25 cellular contexts compared by ENCODE assay signal in the genomic region with DNA sequence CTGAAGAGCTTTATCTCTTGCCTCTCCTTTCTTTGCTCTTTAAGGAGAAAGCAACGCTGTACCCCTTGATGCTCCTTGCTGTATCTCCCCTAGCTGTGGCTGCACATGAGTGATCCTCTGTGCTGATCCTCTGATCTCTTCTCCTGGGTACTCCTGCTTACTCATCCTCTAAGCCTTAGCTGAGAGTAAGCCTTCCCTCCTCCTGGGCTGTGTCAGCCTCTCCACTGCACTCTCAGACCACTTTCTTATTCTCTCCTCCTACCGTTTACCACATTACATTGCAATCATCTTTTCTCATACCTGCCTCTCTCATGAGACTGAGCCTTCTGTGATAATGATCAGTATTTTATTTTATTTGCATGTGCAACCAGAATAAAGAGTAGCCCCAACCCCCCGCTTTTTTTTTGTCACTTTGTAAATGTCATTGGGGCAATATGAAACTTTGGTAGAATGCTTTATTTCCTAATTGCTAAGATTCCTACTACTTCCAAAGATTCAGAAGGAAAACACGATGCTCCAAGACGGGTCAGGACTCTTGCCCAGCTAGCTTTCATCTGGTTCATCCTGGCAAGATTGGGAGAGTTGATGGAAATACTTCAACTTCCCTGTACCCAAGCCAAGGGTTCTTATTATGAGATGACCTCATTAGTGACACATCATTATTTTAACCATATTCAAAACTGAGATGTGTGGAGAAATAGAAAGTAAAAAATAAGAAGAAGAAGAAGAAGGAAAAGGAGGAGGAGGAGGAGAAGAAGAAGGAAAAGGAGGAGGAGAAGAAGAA. TPM values are rescaled to one million over a fixed set of nuclear protein-coding genes. Genes with fewer than 3 reads are reported as not detected.
DNase-seq lines count a peak whose midpoint lies in the region; ATAC-seq and TF ChIP-seq lines count a peak whose summit lies in the region.
"Had no signal": no experiment of that assay in that cellular context is flagged by ENCODE, and none has a peak within 500 bp of the region (broad histone marks: within the 10 kb centered on the region; RNA-seq: fewer than 3 reads in every experiment).

No MANE protein-coding gene starts in this region.

- H3K27ac ChIP-seq in GM23248 (0 out of 2 replicates have a peak overlapping the region, but pooled peaks have one; percentile 1), PC-3 (ENCODE audit: low read length) (no peak overlapping the region), smooth muscle cell (ENCODE audit: low read depth) (no peak overlapping the region)
- H3K27ac ChIP-seq: BLaER1 treated with 17β-estradiol and CSF1 and Interleukin-3, amounts not matched to agents 10 nM and 100 nM; heart right ventricle; right atrium auricular region; SJSA1; tibial nerve had no signal

- BruUV-seq in PC-3 (replicated peaks; lab: Mats Ljungman, UMichigan): no TSS peak

- H2AFZ ChIP-seq in GM23248: no peak overlapping the region
- H2AFZ ChIP-seq in PC-3 (ENCODE audit: low read length): no peak overlapping the region
- no peak overlapping the region for H2AFZ ChIP-seq in smooth muscle cell (ENCODE audit: low read depth)

- H3K27me3 ChIP-seq in GM23248 (replicated peaks; ENCODE audit: insufficient read depth) (no peaks in the 10 kb centered on the region), PC-3 (ENCODE audit: low read length) (no peaks in the 10 kb centered on the region), smooth muscle cell (ENCODE audit: low read depth) (no peaks in the 10 kb centered on the region)
- H3K27me3 ChIP-seq: BLaER1 treated with 17β-estradiol and CSF1 and Interleukin-3, amounts not matched to agents 10 nM and 100 nM; heart right ventricle; right atrium auricular region; SJSA1; tibial nerve had no signal

- intact Hi-C loops in PC-3 (cut with micrococcal nuclease): no loop called here

- POLR2A ChIA-PET in PC-3 (lab: Charles Lee; ENCODE audit: unreplicated experiment): no interaction called here

- H3K4me2 ChIP-seq in GM23248 (ENCODE audit: unreplicated experiment) (peak overlapping the region; percentile 84), PC-3 (ENCODE audit: low read length) (no peak overlapping the region), smooth muscle cell (no peak overlapping the region)
- H3K4me2 ChIP-seq: BLaER1 treated with 17β-estradiol and CSF1 and Interleukin-3, amounts not matched to agents 10 nM and 100 nM had no signal

- peaks cover 12% of the 10 kb centered on the region for H3F3A ChIP-seq in GM23248 (ENCODE audit: insufficient read depth)
- no peaks in the 10 kb centered on the region for H3F3A ChIP-seq in PC-3 (ENCODE audit: low read length, unreplicated experiment)
- no peaks in the 10 kb centered on the region for H3F3A ChIP-seq in smooth muscle cell (ENCODE audit: low read depth)

- DNase-seq in GM23248: peak; percentile 85
- peak; percentile 34 for DNase-seq in PC-3
- peak; percentile 20 for DNase-seq in epithelial cell of esophagus (ENCODE audit: low read depth)
- no peak for DNase-seq in smooth muscle cell (lab: John Stamatoyannopoulos, UW; ENCODE audit: unreplicated experiment)
- DNase-seq in stimulated activated CD4-positive, alpha-beta T cell treated with anti-CD3 and anti-CD28 coated beads, Interleukin-1b, Interleukin-23, amount 100 ng/mL, for 48 hours: no peak
- DNase-seq in dermis blood vessel endothelial cell: no peak
- DNase-seq in pons (ENCODE audit: low spot score): no peak
- DNase-seq: activated CD4-positive, alpha-beta memory T cell treated with anti-CD3 and anti-CD28 coated beads for 36 hours; activated naive CD4-positive, alpha-beta T cell; activated T-cell treated with anti-CD3 and anti-CD28 coated beads for 4 hours; effector memory CD4-positive, alpha-beta T cell; GDM1; heart right ventricle; KBM-7; NCI-H1105 treated with DMSO at 0.1 percent for 48 hours; NCI-H2081 treated with DMSO at 0.1 percent for 48 hours; NCI-H510A treated with DMSO at 0.1 percent for 48 hours; occipital lobe; stimulated activated naive CD4-positive, alpha-beta T cell; T-helper 2 cell had no signal

- H3K79me2 ChIP-seq in GM23248 (ENCODE audit: insufficient read depth): no peaks in the 10 kb centered on the region
- no peaks in the 10 kb centered on the region for H3K79me2 ChIP-seq in PC-3 (ENCODE audit: low read length)
- H3K79me2 ChIP-seq in smooth muscle cell (ENCODE audit: low read depth): no peaks in the 10 kb centered on the region

- H3K4me3 ChIP-seq in GM23248 (peak overlapping the region; percentile 60), PC-3 (ENCODE audit: low read length) (no peak overlapping the region), epithelial cell of esophagus (ENCODE audit: low read length) (no peak overlapping the region), smooth muscle cell (no peak overlapping the region)
- H3K4me3 ChIP-seq: BLaER1 treated with 17β-estradiol and CSF1 and Interleukin-3, amounts not matched to agents 10 nM and 100 nM; heart right ventricle; right atrium auricular region; SJSA1; tibial nerve had no signal

- 20 to 24% methylated on average over 5 of the region's 5 CpGs for WGBS in GM23248 (ENCODE audit: low coverage in 1 of 2, low lambda C conversion rate in 2 of 2, missing lambda C conversion rate in 2 of 2), 2 experiments
- WGBS in smooth muscle cell (ENCODE audit: low lambda C conversion rate): 77% methylated on average over 5 of the region's 5 CpGs

- in situ Hi-C loops in GM23248 (cut with MboI): loop anchor here (25.0 kb wide), 1 partner anchor 366 kb away; no protein-coding TSS in a partner anchor

- no peaks in the 10 kb centered on the region for H3K36me3 ChIP-seq in GM23248 (ENCODE audit: low read depth)
- no peaks in the 10 kb centered on the region for H3K36me3 ChIP-seq in PC-3 (ENCODE audit: low read depth, low read length)
- H3K36me3 ChIP-seq in smooth muscle cell (ENCODE audit: low read depth): no peaks in the 10 kb centered on the region
- H3K36me3 ChIP-seq: BLaER1 treated with 17β-estradiol and CSF1 and Interleukin-3, amounts not matched to agents 10 nM and 100 nM; heart right ventricle; right atrium auricular region; SJSA1; tibial nerve had no signal

- H3K9me3 ChIP-seq in GM23248 (ENCODE audit: low read depth): no peaks in the 10 kb centered on the region
- H3K9me3 ChIP-seq in PC-3 (ENCODE audit: low read length): no peaks in the 10 kb centered on the region
- no peaks in the 10 kb centered on the region for H3K9me3 ChIP-seq in smooth muscle cell (replicated peaks; ENCODE audit: low read depth)
- H3K9me3 ChIP-seq: heart right ventricle, right atrium auricular region, SJSA1, tibial nerve had no signal

- TF ChIP-seq CTCF in PC-3 (conservative IDR thresholded peaks at IDR 0.05; ENCODE audit: low read depth, low read length) (no peak), epithelial cell of esophagus (IDR thresholded peaks at IDR 0.05; ENCODE audit: insufficient read depth, low read depth, low read length, missing control alignments) (no peak), smooth muscle cell (IDR thresholded peaks at IDR 0.05; ENCODE audit: borderline replicate concordance, insufficient read depth, poor library complexity, severe bottlenecking) (peak; percentile 5)

- H3K9me2 ChIP-seq in GM23248 (ENCODE audit: insufficient read depth) (no peaks in the 10 kb centered on the region), PC-3 (replicated peaks; ENCODE audit: low read length) (no peaks in the 10 kb centered on the region)

- H4K20me1 ChIP-seq in GM23248 (ENCODE audit: insufficient read depth) (no peaks in the 10 kb centered on the region), PC-3 (ENCODE audit: low read length) (no peaks in the 10 kb centered on the region), smooth muscle cell (ENCODE audit: low read depth) (no peaks in the 10 kb centered on the region)
- H4K20me1 ChIP-seq: BLaER1 treated with 17β-estradiol and CSF1 and Interleukin-3, amounts not matched to agents 10 nM and 100 nM had no signal

- CTCF ChIA-PET in PC-3 (lab: Charles Lee): no interaction called here

- H3K9ac ChIP-seq in GM23248 (no peak overlapping the region), PC-3 (ENCODE audit: low read length) (no peak overlapping the region), smooth muscle cell (ENCODE audit: low read depth) (no peak overlapping the region)
- H3K9ac ChIP-seq: BLaER1 treated with 17β-estradiol and CSF1 and Interleukin-3, amounts not matched to agents 10 nM and 100 nM had no signal

- ATAC-seq in PC-3: peak; percentile 51
- ATAC-seq: WTC11 had no signal

- H3K4me1 ChIP-seq in GM23248 (ENCODE audit: insufficient read depth) (peaks cover 17% of the 10 kb centered on the region), PC-3 (ENCODE audit: insufficient read depth, low read length) (peaks cover 6% of the 10 kb centered on the region), smooth muscle cell (ENCODE audit: low read depth) (peaks cover 1% of the 10 kb centered on the region)
- H3K4me1 ChIP-seq: BLaER1 treated with 17β-estradiol and CSF1 and Interleukin-3, amounts not matched to agents 10 nM and 100 nM; SJSA1 had no signal

RNA-seq across cellular contexts. Expression of gene SOX9, which starts 25.3 kb away (rescaled TPM):
- 13.8 and 16.6 TPM in 2 replicates for total RNA-seq in GM23248 (2014; rRNA removed; shearing (Covaris generic))
- 18.5 and 20.8 TPM in 2 replicates for polyA plus RNA-seq in GM23248 (2016; fragmentation: Nextera tagmentation; extraction: Ambion mirVana)
- total RNA-seq in PC-3 (2014; rRNA removed): 119 and 151 TPM in 2 replicates
- 16.6 and 26.6 TPM in 2 replicates for total RNA-seq in smooth muscle cell
- 19.8 and 46.4 TPM in 2 replicates for polyA plus RNA-seq in smooth muscle cell
- total RNA-seq in dermis blood vessel endothelial cell: 0.17 TPM in 1 of 2 replicates, not detected in the other
- total RNA-seq: activated CD4-positive, alpha-beta memory T cell treated with anti-CD3 and anti-CD28 coated beads for 36 hours had no signal

Comparison
In these comparisons a context has a peak if more than half of its experiments do, and no peak if none do; other contexts are left out.
1. DNase-seq: peak in GM23248 (single experiment), PC-3 (single experiment) and epithelial cell of esophagus (single experiment); none in smooth muscle cell (single experiment), stimulated activated CD4-positive, alpha-beta T cell treated with anti-CD3 and anti-CD28 coated beads, Interleukin-1b, Interleukin-23, amount 100 ng/mL, for 48 hours (single experiment), dermis blood vessel endothelial cell (single experiment) and pons (single experiment).
2. RNA of gene SOX9, which starts 25.3 kb away (total RNA-seq): 119 to 151 TPM in PC-3, 16.6 to 26.6 TPM in smooth muscle cell and 13.8 to 16.6 TPM in GM23248; 0.17 TPM in dermis blood vessel endothelial cell; every median in the first group is over 10 times any median in the second.